ENCODE assay signal across 24 cellular contexts in genomic region chr10:95303535-95303934, GRCh38. TPM values are rescaled to one million over a fixed set of nuclear protein-coding genes. Genes with fewer than 3 reads are reported as not detected.
DNase-seq lines count a peak whose midpoint lies in the region; ATAC-seq and TF ChIP-seq lines count a peak whose summit lies in the region.
"Had no signal": no experiment of that assay in that cellular context is flagged by ENCODE, and none has a peak within 500 bp of the region (broad histone marks: within the 10 kb centered on the region; RNA-seq: fewer than 3 reads in every experiment).

No MANE protein-coding gene starts in this region.

- no peak overlapping the region for H3K4me3 Mint-ChIP-seq in type B pancreatic cell
- H3K4me3 Mint-ChIP-seq: activated naive CD8-positive, alpha-beta T cell; mesothelial cell of epicardium; naive thymus-derived CD4-positive, alpha-beta T cell had no signal

- peak overlapping the region in 1 of 2 experiments; percentile 25 for H2BK12ac ChIP-seq in mesenchymal stem cell (ENCODE audit: low read length in 2 of 2)

- peaks cover 14% of the 10 kb centered on the region for H3K4me1 ChIP-seq in HEK293 (ENCODE audit: control insufficient read depth, insufficient read depth, low read length)
- H3K4me1 ChIP-seq in RWPE2 (ENCODE audit: insufficient read depth, poor library complexity, severe bottlenecking) = peaks cover 17% of the 10 kb centered on the region
- peaks cover 7% of the 10 kb centered on the region for H3K4me1 ChIP-seq in mesenchymal stem cell (ENCODE audit: control insufficient read depth, insufficient read depth, low read depth, low read length)
- H3K4me1 ChIP-seq: testis had no signal

- H3K9me3 ChIP-seq in AG04450 (ENCODE audit: control insufficient read depth, insufficient read depth, low read length) = no peaks in the 10 kb centered on the region
- H3K9me3 ChIP-seq in HEK293 (ENCODE audit: control insufficient read depth, insufficient read depth, low read depth, low read length) = no peaks in the 10 kb centered on the region
- no peaks in the 10 kb centered on the region for H3K9me3 ChIP-seq in RWPE2 (ENCODE audit: severe bottlenecking)
- H3K9me3 ChIP-seq in mesenchymal stem cell (ENCODE audit: control insufficient read depth, low read length) = no peaks in the 10 kb centered on the region
- H3K9me3 ChIP-seq: ovary, testis, vagina had no signal

- POLR2A ChIA-PET in AG04450 (lab: Yijun Ruan, JAX) = interaction anchor here (1.5 kb wide), 1 partner anchor 25 kb away, joined by 3 read pairs; no protein-coding TSS in a partner anchor
- POLR2A ChIA-PET in HEK293 (lab: Yijun Ruan, JAX) = no interaction called here

- H3K23ac ChIP-seq in mesenchymal stem cell (ENCODE audit: low read length in 2 of 2) = no peak overlapping the region

- H2BK120ac ChIP-seq in mesenchymal stem cell (ENCODE audit: low read depth, low read length) = no peak overlapping the region

- DNase-seq in AG04450 (ENCODE audit: low read depth, low spot score) = no peak
- DNase-seq in RWPE2 (ENCODE audit: low spot score) = no peak
- no peak for DNase-seq in mesenchymal stem cell
- no peak for DNase-seq in type B pancreatic cell (ENCODE audit: extremely low spot score, unreplicated experiment)
- no peak for DNase-seq in NCI-H526 treated with DMSO at 0.1 percent for 48 hours (lab: John Stamatoyannopoulos, UW)
- DNase-seq: activated CD4-positive, alpha-beta T cell treated with anti-CD3 and anti-CD28 coated beads, Interleukin-2, amount 50 U/mL, for 48 hours; C1 segment of cervical spinal cord; foreskin melanocyte; KBM-7; MV-4-11; naive thymus-derived CD4-positive, alpha-beta T cell; ovary; stimulated activated CD4-positive, alpha-beta T cell treated with anti-CD3 and anti-CD28 coated beads, Interleukin-12 subunit alpha, Interleukin-12 subunit beta, amount 100 ng/mL, for 4 hours; stimulated activated CD4-positive, alpha-beta T cell treated with anti-CD3 and anti-CD28 coated beads, Interleukin-4, amount 100 ng/mL, for 24 hours; stimulated activated naive CD4-positive, alpha-beta T cell; T1000; testis had no signal

- peak overlapping the region in 1 of 2 experiments; percentile 49 for H3K14ac ChIP-seq in mesenchymal stem cell (ENCODE audit: low read length in 2 of 2)

- no peak overlapping the region for H3K9ac ChIP-seq in mesenchymal stem cell (ENCODE audit: low read length)

- H3K27ac ChIP-seq in AG04450 (ENCODE audit: low read depth, low read length) (peak overlapping the region; percentile 3), HEK293 (ENCODE audit: extremely low read depth, low read depth, low read length) (no peak overlapping the region), RWPE2 (ENCODE audit: poor library complexity, severe bottlenecking) (no peak overlapping the region), mesenchymal stem cell (ENCODE audit: low read length, poor library complexity, severe bottlenecking) (no peak overlapping the region)
- H3K27ac ChIP-seq: epithelial cell of prostate, ovary, testis, vagina had no signal

- no peak overlapping the region for H3K4ac ChIP-seq in mesenchymal stem cell (ENCODE audit: low read depth in 1 of 2, low read length in 2 of 2)

- no peak overlapping the region for H2BK15ac ChIP-seq in mesenchymal stem cell (ENCODE audit: low read depth, poor library complexity, severe bottlenecking)

- H3K27me3 ChIP-seq in AG04450 (ENCODE audit: control insufficient read depth, insufficient read depth, low read length) (no peaks in the 10 kb centered on the region), RWPE2 (ENCODE audit: insufficient read depth, poor library complexity, severe bottlenecking) (no peaks in the 10 kb centered on the region), mesenchymal stem cell (ENCODE audit: control insufficient read depth in 1 of 2, insufficient read depth in 1 of 2, low read length in 2 of 2) (peaks cover 0 to 18% of the 10 kb centered on the region in 2 experiments)
- H3K27me3 ChIP-seq: ovary, testis, vagina had no signal

- H3K79me1 ChIP-seq in mesenchymal stem cell (replicated peaks; ENCODE audit: low read length, poor library complexity, severe bottlenecking) = no peaks in the 10 kb centered on the region

- H2AK5ac ChIP-seq in mesenchymal stem cell (ENCODE audit: low read length, severe bottlenecking) = no peak overlapping the region

- H2AFZ ChIP-seq in mesenchymal stem cell (ENCODE audit: low read depth, low read length) = no peak overlapping the region

- no peak overlapping the region for H3K4me2 ChIP-seq in mesenchymal stem cell (ENCODE audit: low read length, poor library complexity, severe bottlenecking)

- 0 out of 3 replicates have a peak, but pooled peaks have one; percentile 21 for ATAC-seq in RWPE2 (ENCODE audit: low read depth)
- ATAC-seq in GM19023 (IDR thresholded peaks at IDR 0.05; ENCODE audit: unreplicated experiment) = no peak
- no peak for ATAC-seq in HG02642 (IDR thresholded peaks at IDR 0.05; ENCODE audit: poor library complexity, unreplicated experiment)
- ATAC-seq: naive thymus-derived CD4-positive, alpha-beta T cell had no signal

- H2BK5ac ChIP-seq in mesenchymal stem cell (ENCODE audit: low read depth, low read length, poor library complexity, severe bottlenecking) = no peak overlapping the region

- CTCF ChIA-PET in AG04450 (lab: Charles Lee) = no interaction called here
- CTCF ChIA-PET in HEK293 (lab: Yijun Ruan, JAX) = interaction anchor here (0.5 to 1.5 kb wide), 3 partner anchors 10 to 70 kb away, joined by 3 to 8 read pairs (median 4); no protein-coding TSS in a partner anchor

- peaks cover 1% of the 10 kb centered on the region for H3K27me3 Mint-ChIP-seq in type B pancreatic cell
- H3K27me3 Mint-ChIP-seq: activated naive CD8-positive, alpha-beta T cell had no signal

- no peaks in the 10 kb centered on the region for H3K9me3 Mint-ChIP-seq in type B pancreatic cell
- H3K9me3 Mint-ChIP-seq: mesothelial cell of epicardium; naive thymus-derived CD4-positive, alpha-beta T cell had no signal

- H3K4me3 ChIP-seq in AG04450 (ENCODE audit: low read depth, low read length) = no peak overlapping the region
- no peak overlapping the region for H3K4me3 ChIP-seq in HEK293 (ENCODE audit: low read depth, low read length)
- no peak overlapping the region for H3K4me3 ChIP-seq in RWPE2 (ENCODE audit: severe bottlenecking)
- H3K4me3 ChIP-seq in mesenchymal stem cell (ENCODE audit: insufficient read depth in 1 of 2, low read depth in 1 of 2, low read length in 2 of 2) = no peak overlapping the region
- H3K4me3 ChIP-seq: ovary, testis, vagina had no signal

- H3K18ac ChIP-seq in mesenchymal stem cell (ENCODE audit: low read depth in 1 of 2, low read length in 2 of 2) = no peak overlapping the region

- H3K36me3 ChIP-seq in HEK293 (ENCODE audit: control insufficient read depth in 2 of 2, insufficient read depth in 1 of 2, low read length in 2 of 2) (no peaks in the 10 kb centered on the region), RWPE2 (ENCODE audit: low read depth) (no peaks in the 10 kb centered on the region), mesenchymal stem cell (ENCODE audit: control insufficient read depth in 1 of 2, insufficient read depth in 2 of 2, low read depth in 1 of 2, low read length in 2 of 2) (no peaks in the 10 kb centered on the region)
- H3K36me3 ChIP-seq: ovary, vagina had no signal

- H3K36me3 Mint-ChIP-seq in type B pancreatic cell = no peaks in the 10 kb centered on the region
- H3K36me3 Mint-ChIP-seq: activated naive CD8-positive, alpha-beta T cell; mesothelial cell of epicardium; naive thymus-derived CD4-positive, alpha-beta T cell had no signal

- H4K91ac ChIP-seq in mesenchymal stem cell (ENCODE audit: low read length) = no peak overlapping the region

- TF ChIP-seq CTCF in AG04450 (IDR thresholded peaks at IDR 0.05; ENCODE audit: low read depth, low read length) = no peak
- no peak for TF ChIP-seq CTCF in HEK293 (tag by site-specific recombination; IDR thresholded peaks at IDR 0.05)
- no peak for TF ChIP-seq CTCF in RWPE2 (IDR thresholded peaks at IDR 0.05; ENCODE audit: poor library complexity, severe bottlenecking)
- no peak for TF ChIP-seq CTCF in type B pancreatic cell (conservative IDR thresholded peaks at IDR 0.05)

- 79% methylated on average over 8 of the region's 8 CpGs for WGBS in mesenchymal stem cell

- H3K4me1 Mint-ChIP-seq in type B pancreatic cell (ENCODE audit: unreplicated experiment) = peaks cover 1% of the 10 kb centered on the region

- no peak overlapping the region for H3K27ac Mint-ChIP-seq in type B pancreatic cell
- H3K27ac Mint-ChIP-seq: activated naive CD8-positive, alpha-beta T cell; mesothelial cell of epicardium; naive thymus-derived CD4-positive, alpha-beta T cell had no signal

- peak overlapping the region; percentile 23 for H4K8ac ChIP-seq in mesenchymal stem cell (ENCODE audit: low read length)

TF ChIP-seq in HEK293, 187 proteins besides CTCF, POLR2A, EP300 and RAD21:
- TF ChIP-seq REST (tag by site-specific recombination; IDR thresholded peaks at IDR 0.05) = no peak
- TF ChIP-seq ZNF600 (tag by site-specific recombination; IDR thresholded peaks at IDR 0.05) = 0 out of 2 replicates have a peak, but pooled peaks have one; percentile 28

RNA-seq across cellular contexts. Expression of gene PDLIM1, which starts 12.7 kb away (rescaled TPM):
- polyA plus RNA-seq in AG04450 (2011; rRNA removed) = 255 and 334 TPM in 2 replicates
- 269 and 320 TPM in 2 replicates for polyA minus RNA-seq in AG04450 (2011; rRNA and poly(A)+ RNA removed)
- polyA plus RNA-seq in mesenchymal stem cell (2013, experiment 1 of 2) = 537 TPM
- 536 TPM for polyA plus RNA-seq in mesenchymal stem cell (2013, experiment 2 of 2)
- 171 and 347 TPM in 2 replicates for total RNA-seq in type B pancreatic cell (ENCODE audit: low replicate concordance)
